1 cellular context compared by ENCODE assay signal in genomic region chr7:149494738-149495368, GRCh38.
A peak's percentile ranks its signal among the peaks of the same experiment; 100 is the strongest.
TF ChIP-seq lines count a peak whose summit lies in the region.

No MANE protein-coding gene starts in this region.

TF ChIP-seq in K562, 482 proteins besides CTCF, POLR2A, EP300 and RAD21 (continued from another document and continues in another):
- TF ChIP-seq, protein P1, sequence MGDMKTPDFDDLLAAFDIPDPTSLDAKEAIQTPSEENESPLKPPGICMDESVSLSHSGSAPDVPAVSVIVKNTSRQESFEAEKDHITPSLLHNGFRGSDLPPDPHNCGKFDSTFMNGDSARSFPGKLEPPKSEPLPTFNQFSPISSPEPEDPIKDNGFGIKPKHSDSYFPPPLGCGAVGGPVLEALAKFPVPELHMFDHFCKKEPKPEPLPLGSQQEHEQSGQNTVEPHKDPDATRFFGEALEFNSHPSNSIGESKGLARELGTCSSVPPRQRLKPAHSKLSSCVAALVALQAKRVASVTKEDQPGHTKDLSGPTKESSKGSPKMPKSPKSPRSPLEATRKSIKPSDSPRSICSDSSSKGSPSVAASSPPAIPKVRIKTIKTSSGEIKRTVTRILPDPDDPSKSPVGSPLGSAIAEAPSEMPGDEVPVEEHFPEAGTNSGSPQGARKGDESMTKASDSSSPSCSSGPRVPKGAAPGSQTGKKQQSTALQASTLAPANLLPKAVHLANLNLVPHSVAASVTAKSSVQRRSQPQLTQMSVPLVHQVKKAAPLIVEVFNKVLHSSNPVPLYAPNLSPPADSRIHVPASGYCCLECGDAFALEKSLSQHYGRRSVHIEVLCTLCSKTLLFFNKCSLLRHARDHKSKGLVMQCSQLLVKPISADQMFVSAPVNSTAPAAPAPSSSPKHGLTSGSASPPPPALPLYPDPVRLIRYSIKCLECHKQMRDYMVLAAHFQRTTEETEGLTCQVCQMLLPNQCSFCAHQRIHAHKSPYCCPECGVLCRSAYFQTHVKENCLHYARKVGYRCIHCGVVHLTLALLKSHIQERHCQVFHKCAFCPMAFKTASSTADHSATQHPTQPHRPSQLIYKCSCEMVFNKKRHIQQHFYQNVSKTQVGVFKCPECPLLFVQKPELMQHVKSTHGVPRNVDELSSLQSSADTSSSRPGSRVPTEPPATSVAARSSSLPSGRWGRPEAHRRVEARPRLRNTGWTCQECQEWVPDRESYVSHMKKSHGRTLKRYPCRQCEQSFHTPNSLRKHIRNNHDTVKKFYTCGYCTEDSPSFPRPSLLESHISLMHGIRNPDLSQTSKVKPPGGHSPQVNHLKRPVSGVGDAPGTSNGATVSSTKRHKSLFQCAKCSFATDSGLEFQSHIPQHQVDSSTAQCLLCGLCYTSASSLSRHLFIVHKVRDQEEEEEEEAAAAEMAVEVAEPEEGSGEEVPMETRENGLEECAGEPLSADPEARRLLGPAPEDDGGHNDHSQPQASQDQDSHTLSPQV (IDR thresholded peaks at IDR 0.05): peak; percentile 95
- TF ChIP-seq, protein P2, sequence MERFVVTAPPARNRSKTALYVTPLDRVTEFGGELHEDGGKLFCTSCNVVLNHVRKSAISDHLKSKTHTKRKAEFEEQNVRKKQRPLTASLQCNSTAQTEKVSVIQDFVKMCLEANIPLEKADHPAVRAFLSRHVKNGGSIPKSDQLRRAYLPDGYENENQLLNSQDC (CRISPR knock-in tag; IDR thresholded peaks at IDR 0.05): no peak
- TF ChIP-seq, protein P3, sequence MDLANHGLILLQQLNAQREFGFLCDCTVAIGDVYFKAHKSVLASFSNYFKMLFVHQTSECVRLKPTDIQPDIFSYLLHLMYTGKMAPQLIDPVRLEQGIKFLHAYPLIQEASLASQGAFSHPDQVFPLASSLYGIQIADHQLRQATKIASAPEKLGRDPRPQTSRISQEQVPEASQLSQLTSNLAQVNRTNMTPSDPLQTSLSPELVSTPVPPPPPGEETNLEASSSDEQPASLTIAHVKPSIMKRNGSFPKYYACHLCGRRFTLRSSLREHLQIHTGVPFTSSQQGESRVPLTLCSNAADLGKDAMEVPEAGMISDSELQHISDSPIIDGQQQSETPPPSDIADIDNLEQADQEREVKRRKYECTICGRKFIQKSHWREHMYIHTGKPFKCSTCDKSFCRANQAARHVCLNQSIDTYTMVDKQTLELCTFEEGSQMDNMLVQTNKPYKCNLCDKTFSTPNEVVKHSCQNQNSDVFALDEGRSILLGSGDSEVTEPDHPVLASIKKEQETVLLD (IDR thresholded peaks at IDR 0.05): 0 out of 2 replicates have a peak, but pooled peaks have one; percentile 13
- TF ChIP-seq HDAC1 (IDR thresholded peaks at IDR 0.05) (peak in 1 of 2 experiments; percentile 86; a peak in 2 of 4 replicates), NONO (IDR thresholded peaks at IDR 0.05; ENCODE audit: low read depth in 2 of 2, low read length in 1 of 2) (no peak), HIVEP1 (CRISPR knock-in tag; IDR thresholded peaks at IDR 0.05) (no peak), RHOXF2B (CRISPR knock-in tag; conservative IDR thresholded peaks at IDR 0.05) (no peak), SIRT6 (IDR thresholded peaks at IDR 0.05; ENCODE audit: low read depth, low read length) (no peak), ZBED1 (IDR thresholded peaks at IDR 0.05) (no peak), SIN3B (IDR thresholded peaks at IDR 0.05; ENCODE audit: low read depth) (no peak), ZNF584 (CRISPR knock-in tag; IDR thresholded peaks at IDR 0.05; ENCODE audit: low read depth) (no peak), EHMT2 (IDR thresholded peaks at IDR 0.05) (no peak), ZNF318 (IDR thresholded peaks at IDR 0.05; ENCODE audit: borderline replicate concordance in 1 of 2, low read depth in 1 of 2) (peak in 1 of 2 experiments; percentile 94; a peak in 2 of 4 replicates), CREB3 (tag; conservative IDR thresholded peaks at IDR 0.05; ENCODE audit: low read depth) (peak; percentile 83), BDP1 (IDR thresholded peaks at IDR 0.05; ENCODE audit: insufficient read depth, insufficient read length) (no peak), ARID4B (CRISPR knock-in tag; IDR thresholded peaks at IDR 0.05) (peak; percentile 33; the same call in 1 of the 2 replicates), CHD2 (IDR thresholded peaks at IDR 0.05; ENCODE audit: low read depth, low read length) (0 out of 2 replicates have a peak, but pooled peaks have one; percentile 16), ASH1L (IDR thresholded peaks at IDR 0.05; ENCODE audit: borderline replicate concordance, low read depth, partially characterized antibody) (no peak), FOXJ2 (tag; IDR thresholded peaks at IDR 0.05) (peak; percentile 83), RNF2 (IDR thresholded peaks at IDR 0.05) (no peak), BRD9 (IDR thresholded peaks at IDR 0.05; ENCODE audit: low read depth, partially characterized antibody) (peak; percentile 70), ETS1 (conservative IDR thresholded peaks at IDR 0.05; ENCODE audit: control insufficient read depth, low read depth, low read length) (no peak), SRSF7 (optimal IDR thresholded peaks at IDR 0.05; ENCODE audit: low read depth, low read length) (no peak), ZKSCAN3 (CRISPR knock-in tag; IDR thresholded peaks at IDR 0.05) (no peak), ZEB2 (IDR thresholded peaks at IDR 0.05) (no peak), ZNF197 (CRISPR knock-in tag; IDR thresholded peaks at IDR 0.05; ENCODE audit: low read depth) (no peak), MYNN (IDR thresholded peaks at IDR 0.05) (no peak), MYNN (CRISPR knock-in tag; IDR thresholded peaks at IDR 0.05) (no peak), SAFB (IDR thresholded peaks at IDR 0.05; ENCODE audit: borderline replicate concordance, low read depth, low read length) (no peak), HNRNPL (IDR thresholded peaks at IDR 0.05; ENCODE audit: low read depth, low read length) (no peak), ZNF830 (CRISPR knock-in tag; IDR thresholded peaks at IDR 0.05) (no peak)
- TF ChIP-seq, protein P4, sequence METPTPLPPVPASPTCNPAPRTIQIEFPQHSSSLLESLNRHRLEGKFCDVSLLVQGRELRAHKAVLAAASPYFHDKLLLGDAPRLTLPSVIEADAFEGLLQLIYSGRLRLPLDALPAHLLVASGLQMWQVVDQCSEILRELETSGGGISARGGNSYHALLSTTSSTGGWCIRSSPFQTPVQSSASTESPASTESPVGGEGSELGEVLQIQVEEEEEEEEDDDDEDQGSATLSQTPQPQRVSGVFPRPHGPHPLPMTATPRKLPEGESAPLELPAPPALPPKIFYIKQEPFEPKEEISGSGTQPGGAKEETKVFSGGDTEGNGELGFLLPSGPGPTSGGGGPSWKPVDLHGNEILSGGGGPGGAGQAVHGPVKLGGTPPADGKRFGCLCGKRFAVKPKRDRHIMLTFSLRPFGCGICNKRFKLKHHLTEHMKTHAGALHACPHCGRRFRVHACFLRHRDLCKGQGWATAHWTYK (CRISPR knock-in tag; IDR thresholded peaks at IDR 0.05): no peak
- TF ChIP-seq, protein P5, sequence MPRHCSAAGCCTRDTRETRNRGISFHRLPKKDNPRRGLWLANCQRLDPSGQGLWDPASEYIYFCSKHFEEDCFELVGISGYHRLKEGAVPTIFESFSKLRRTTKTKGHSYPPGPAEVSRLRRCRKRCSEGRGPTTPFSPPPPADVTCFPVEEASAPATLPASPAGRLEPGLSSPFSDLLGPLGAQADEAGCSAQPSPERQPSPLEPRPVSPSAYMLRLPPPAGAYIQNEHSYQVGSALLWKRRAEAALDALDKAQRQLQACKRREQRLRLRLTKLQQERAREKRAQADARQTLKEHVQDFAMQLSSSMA (CRISPR knock-in tag; IDR thresholded peaks at IDR 0.05): no peak
- TF ChIP-seq, protein P6, sequence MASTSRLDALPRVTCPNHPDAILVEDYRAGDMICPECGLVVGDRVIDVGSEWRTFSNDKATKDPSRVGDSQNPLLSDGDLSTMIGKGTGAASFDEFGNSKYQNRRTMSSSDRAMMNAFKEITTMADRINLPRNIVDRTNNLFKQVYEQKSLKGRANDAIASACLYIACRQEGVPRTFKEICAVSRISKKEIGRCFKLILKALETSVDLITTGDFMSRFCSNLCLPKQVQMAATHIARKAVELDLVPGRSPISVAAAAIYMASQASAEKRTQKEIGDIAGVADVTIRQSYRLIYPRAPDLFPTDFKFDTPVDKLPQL (IDR thresholded peaks at IDR 0.05; ENCODE audit: extremely low read depth, insufficient read length): no peak
